Comparison of ENCODE assay signal across 8 cellular contexts in genomic region chr20:48682529-48683385, GRCh38.
A peak's percentile ranks its signal among the peaks of the same experiment; 100 is the strongest.
DNase-seq lines count a peak whose midpoint lies in the region; ATAC-seq and TF ChIP-seq lines count a peak whose summit lies in the region.

No MANE protein-coding gene starts in this region.

- ATAC-seq in left lobe of liver (peak; percentile 76), GM18867 (IDR thresholded peaks at IDR 0.05; ENCODE audit: unreplicated experiment) (no peak)

- TF ChIP-seq CTCF in colonic mucosa (IDR thresholded peaks at IDR 0.05): no peak

- intact Hi-C loops in colonic mucosa (cut with DNase I): no loop called here

- no peak overlapping the region for H3K4me3 ChIP-seq in colonic mucosa

- no peaks in the 10 kb centered on the region for H3K27me3 ChIP-seq in colonic mucosa

- H3K27ac ChIP-seq in colonic mucosa (peak overlapping the region; percentile 72), temporal lobe (ENCODE audit: low read depth, low read length) (peak overlapping the region; percentile 78)

- peaks cover 30% of the 10 kb centered on the region for H3K4me1 ChIP-seq in colonic mucosa

- H3K9ac ChIP-seq in colonic mucosa (ENCODE audit: low read depth in 2 of 2, low read length in 2 of 2): peak overlapping the region; percentile 31 to 42

- no peaks in the 10 kb centered on the region for H3K36me3 ChIP-seq in colonic mucosa

- no peaks in the 10 kb centered on the region for H3K9me3 ChIP-seq in colonic mucosa

- peak; percentile 89 for DNase-seq in H4 (ENCODE audit: low spot score)
- DNase-seq in NCI-H510A treated with DMSO at 0.1 percent for 48 hours (lab: John Stamatoyannopoulos, UW): peak; percentile 96
- DNase-seq in colonic mucosa: peak; percentile 94
- peak; percentile 82 for DNase-seq in left lobe of liver (ENCODE audit: low spot score)
- DNase-seq in stimulated activated naive CD4-positive, alpha-beta T cell (lab: John Stamatoyannopoulos, UW): no peak
- no peak for DNase-seq in activated CD4-positive, alpha-beta T cell treated with anti-CD3 and anti-CD28 coated beads, Interleukin-2, amount 50 U/mL, for 48 hours

Comparison
In these comparisons a context has a peak if more than half of its experiments do, and no peak if none do; other contexts are left out.
1. DNase-seq: peak in H4 (single experiment), NCI-H510A treated with DMSO at 0.1 percent for 48 hours (single experiment), colonic mucosa (single experiment) and left lobe of liver (single experiment); none in stimulated activated naive CD4-positive, alpha-beta T cell (0 of 6) and activated CD4-positive, alpha-beta T cell treated with anti-CD3 and anti-CD28 coated beads, Interleukin-2, amount 50 U/mL, for 48 hours (0 of 2).